Comparison of ENCODE assay signal across 9 cellular contexts in genomic region chr6:25961619-25962367, GRCh38. TPM values are rescaled to one million over a fixed set of nuclear protein-coding genes. Genes with fewer than 3 reads are reported as not detected.
DNase-seq lines count a peak whose midpoint lies in the region; ATAC-seq, FAIRE-seq and TF ChIP-seq lines count a peak whose summit lies in the region.
"Had no signal": no experiment of that assay in that cellular context is flagged by ENCODE, and none has a peak within 500 bp of the region (broad histone marks: within the 10 kb centered on the region; RNA-seq: fewer than 3 reads in every experiment).

No MANE protein-coding gene starts in this region.

- H3K4me3 ChIP-seq in subcutaneous abdominal adipose tissue (ENCODE audit: low read depth in 1 of 5, low read length in 5 of 5), result peak overlapping the region; percentile 66 to 91 (median 80)

- H3K27me3 ChIP-seq in foreskin keratinocyte, result no peaks in the 10 kb centered on the region
- no peaks in the 10 kb centered on the region for H3K27me3 ChIP-seq in subcutaneous abdominal adipose tissue (ENCODE audit: control insufficient read depth in 5 of 5, insufficient read depth in 4 of 5, low read length in 5 of 5)

- peaks cover 18% of the 10 kb centered on the region for H3K4me1 ChIP-seq in foreskin keratinocyte
- peaks cover 0 to 48% (median 39%) of the 10 kb centered on the region in 5 donors for H3K4me1 ChIP-seq in subcutaneous abdominal adipose tissue (ENCODE audit: control insufficient read depth in 5 of 5, insufficient read depth in 5 of 5, low read length in 5 of 5)

- TF ChIP-seq CTCF in foreskin keratinocyte (conservative IDR thresholded peaks at IDR 0.05), result no peak

- peaks cover 6 to 14% (median 10%) of the 10 kb centered on the region in 5 donors for H3K36me3 ChIP-seq in subcutaneous abdominal adipose tissue (ENCODE audit: control insufficient read depth in 5 of 5, insufficient read depth in 5 of 5, low read length in 5 of 5)

- H3K9ac ChIP-seq in subcutaneous abdominal adipose tissue (ENCODE audit: low read length in 5 of 5), result peak overlapping the region in 4 of 5 donors; percentile 74 to 95 (median 82)

- DNase-seq in H54 (ENCODE audit: insufficient read length, low spot score) (no peak), SW 1271 (lab: John Stamatoyannopoulos, UW) (peak; percentile 17 to 24), foreskin keratinocyte (no peak), HPDE6-E6E7 (ENCODE audit: extremely low spot score) (no peak), erythroblast (lab: John Stamatoyannopoulos, UW) (no peak), NCI-H128 (lab: John Stamatoyannopoulos, UW; ENCODE audit: unreplicated experiment) (no peak)

- peaks cover 0 to 5% (median 0%) of the 10 kb centered on the region in 5 donors for H3K9me3 ChIP-seq in subcutaneous abdominal adipose tissue (ENCODE audit: control insufficient read depth in 5 of 5, low read length in 5 of 5)

- H3K27ac ChIP-seq in foreskin keratinocyte (peak overlapping the region; percentile 97), subcutaneous abdominal adipose tissue (ENCODE audit: low read depth, low read length) (peak overlapping the region; percentile 92)

- peak; percentile 30 for FAIRE-seq in H54 (lab: Jason Lieb, UNC)

- TF ChIP-seq POLR2A in H54 (IDR thresholded peaks at IDR 0.05; ENCODE audit: low read depth, low read length), result no peak
- TF ChIP-seq POLR2A in erythroblast (IDR thresholded peaks at IDR 0.05; ENCODE audit: low read length), result no peak

- ATAC-seq in foreskin keratinocyte, result no peak
- ATAC-seq in GM19467 (IDR thresholded peaks at IDR 0.05; ENCODE audit: unreplicated experiment), result no peak

RNA-seq across cellular contexts. Expression of gene TRIM38, which starts 0.8 kb away (rescaled TPM):
- 6.6 and 8.6 TPM in 2 replicates for total RNA-seq in foreskin keratinocyte
- polyA plus RNA-seq in foreskin keratinocyte, result 2.9 and 3.0 TPM in 2 replicates

RNA-seq across cellular contexts. Expression of gene SLC17A2, which starts 31.3 kb away (rescaled TPM):
- total RNA-seq in foreskin keratinocyte, result not detected in 2 replicates
- polyA plus RNA-seq in foreskin keratinocyte, result not detected in 2 replicates
- total RNA-seq: T-helper 2 cell treated with Interferon-gamma antibody and Interleukin-4, amounts not matched to agents 100 ng/mL and 5 ng/mL, for 36 hours had no signal

Comparison
In these comparisons a context has a peak if more than half of its experiments do, and no peak if none do; other contexts are left out.
1. DNase-seq: peak in SW 1271 (2 of 2); none in H54 (single experiment), foreskin keratinocyte (0 of 2), HPDE6-E6E7 (single experiment), erythroblast (0 of 2) and NCI-H128 (single experiment).